ENCODE assay signal across 8 cellular contexts in the genomic region with DNA sequence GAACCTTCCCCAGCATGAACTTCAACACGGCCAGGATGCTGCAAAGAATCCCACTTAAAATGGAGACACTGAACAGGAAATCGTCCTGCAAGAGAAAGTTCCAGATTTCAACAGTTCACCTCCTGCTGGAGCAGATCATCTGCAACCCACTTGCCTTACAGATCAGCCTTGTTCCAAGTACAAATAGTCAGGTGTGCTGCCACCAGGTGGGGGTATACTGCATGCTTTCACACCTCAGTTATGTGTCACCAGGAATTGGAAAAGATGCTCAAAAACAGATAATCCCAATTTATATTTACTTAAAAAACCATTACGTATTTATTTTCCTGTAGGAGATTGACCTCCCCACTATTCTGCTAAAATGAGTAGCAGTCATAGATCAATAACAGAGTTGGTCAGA.
DNase-seq lines count a peak whose midpoint lies in the region; ATAC-seq and TF ChIP-seq lines count a peak whose summit lies in the region.

No MANE protein-coding gene starts in this region.

- H3K4me1 Mint-ChIP-seq in activated naive CD4-positive, alpha-beta T cell treated with anti-CD3 and anti-CD28 coated beads, Interleukin-2, amount 10 ng/mL, durations not matched to agents 7 days and 5 days, result no peaks in the 10 kb centered on the region

- peak; percentile 42 for TF ChIP-seq CTCF in liver (IDR thresholded peaks at IDR 0.05; ENCODE audit: low read depth, low read length, missing input control)
- TF ChIP-seq CTCF in ovary (IDR thresholded peaks at IDR 0.05), result no peak

- intact Hi-C loops in ovary (cut with DNase I), result loop anchor here in 1 of 4 donors (10.0 kb wide), 1 partner anchor 409 kb away; no protein-coding TSS in a partner anchor

- H3K9ac ChIP-seq in liver (ENCODE audit: low read depth in 1 of 2, low read length in 2 of 2), result no peak overlapping the region

- CTCF ChIA-PET in activated naive CD4-positive, alpha-beta T cell treated with anti-CD3 and anti-CD28 coated beads, Interleukin-2, amount 10 ng/mL, durations not matched to agents 7 days and 5 days (lab: Charles Lee), result no interaction called here

- TF ChIP-seq RAD21 in liver (IDR thresholded peaks at IDR 0.05), result peak; percentile 74 to 77

- no peak overlapping the region for H3K27ac ChIP-seq in liver (ENCODE audit: low read depth in 1 of 2, low read length in 2 of 2)
- H3K27ac ChIP-seq in ovary, result no peak overlapping the region

- TF ChIP-seq POLR2A in ovary (IDR thresholded peaks at IDR 0.05), result no peak

- H3K9me3 ChIP-seq in liver (ENCODE audit: control insufficient read depth in 4 of 4, low read length in 3 of 4) (no peaks in the 10 kb centered on the region), ovary (no peaks in the 10 kb centered on the region)

- H3K4me3 ChIP-seq in liver (ENCODE audit: low read depth in 1 of 3, low read length in 3 of 3) (no peak overlapping the region), ovary (no peak overlapping the region)

- no peaks in the 10 kb centered on the region for H3K27me3 ChIP-seq in liver (ENCODE audit: control insufficient read depth in 4 of 4, insufficient read depth in 4 of 4, low read length in 3 of 4)
- H3K27me3 ChIP-seq in ovary, result no peaks in the 10 kb centered on the region

- no peaks in the 10 kb centered on the region for H3K9me3 Mint-ChIP-seq in activated naive CD4-positive, alpha-beta T cell treated with anti-CD3 and anti-CD28 coated beads, Interleukin-2, amount 10 ng/mL, durations not matched to agents 7 days and 5 days

- H3K4me1 ChIP-seq in liver (ENCODE audit: control insufficient read depth in 4 of 4, insufficient read depth in 4 of 4, low read length in 3 of 4), result no peaks in the 10 kb centered on the region
- no peaks in the 10 kb centered on the region for H3K4me1 ChIP-seq in ovary (ENCODE audit: insufficient read depth)

- H3K27ac Mint-ChIP-seq in activated naive CD4-positive, alpha-beta T cell treated with anti-CD3 and anti-CD28 coated beads, Interleukin-2, amount 10 ng/mL, durations not matched to agents 7 days and 5 days, result no peak overlapping the region

- ATAC-seq in GM18858 (IDR thresholded peaks at IDR 0.05; ENCODE audit: unreplicated experiment) (peak; percentile 46), HG03159 (IDR thresholded peaks at IDR 0.05; ENCODE audit: unreplicated experiment) (no peak)

- TF ChIP-seq EP300 in ovary (IDR thresholded peaks at IDR 0.05), result no peak

- no peaks in the 10 kb centered on the region for H3K27me3 Mint-ChIP-seq in activated naive CD4-positive, alpha-beta T cell treated with anti-CD3 and anti-CD28 coated beads, Interleukin-2, amount 10 ng/mL, durations not matched to agents 7 days and 5 days

- H3K36me3 ChIP-seq in liver (ENCODE audit: control insufficient read depth in 4 of 4, insufficient read depth in 3 of 4, low read depth in 1 of 4, low read length in 3 of 4), result no peaks in the 10 kb centered on the region
- H3K36me3 ChIP-seq in ovary, result no peaks in the 10 kb centered on the region

- no peaks in the 10 kb centered on the region for H3K36me3 Mint-ChIP-seq in activated naive CD4-positive, alpha-beta T cell treated with anti-CD3 and anti-CD28 coated beads, Interleukin-2, amount 10 ng/mL, durations not matched to agents 7 days and 5 days

- WGBS in liver, result 47% methylated on average over 3 of the region's 3 CpGs
- 53 to 69% (median 60%) methylated on average over 3 of the region's 3 CpGs for WGBS in ovary, 3 donors

- no peak overlapping the region for H3K4me3 Mint-ChIP-seq in activated naive CD4-positive, alpha-beta T cell treated with anti-CD3 and anti-CD28 coated beads, Interleukin-2, amount 10 ng/mL, durations not matched to agents 7 days and 5 days

- in situ Hi-C loops in ACHN (cut with HindIII; ENCODE audit: low pct_ligation_motif_present, low pct_unique_long_range_greater_than_20kb, low sequenced_read_pairs), result loop anchor here (25.0 kb wide), 1 partner anchor 421 kb away; no protein-coding TSS in a partner anchor

- DNase-seq in ACHN, result peak; percentile 51
- DNase-seq in NCI-H226, result peak; percentile 9
- peak; percentile 57 for DNase-seq in activated naive CD4-positive, alpha-beta T cell treated with anti-CD3 and anti-CD28 coated beads, Interleukin-2, amount 10 ng/mL, durations not matched to agents 7 days and 5 days
- no peak for DNase-seq in hippocampal formation (lab: John Stamatoyannopoulos, UW)
- DNase-seq in ovary, result no peak

TF ChIP-seq in liver, 16 proteins besides CTCF, POLR2A, EP300 and RAD21:
- TF ChIP-seq JUND (IDR thresholded peaks at IDR 0.05) (no peak), SP1 (IDR thresholded peaks at IDR 0.05) (no peak), TAF1 (conservative IDR thresholded peaks at IDR 0.05) (no peak), HNF4A (conservative IDR thresholded peaks at IDR 0.05) (no peak), RXRA (IDR thresholded peaks at IDR 0.05) (no peak), YY1 (IDR thresholded peaks at IDR 0.05) (no peak), FOXA1 (IDR thresholded peaks at IDR 0.05) (no peak), FOXA2 (IDR thresholded peaks at IDR 0.05) (no peak), HNF4G (IDR thresholded peaks at IDR 0.05) (no peak), GABPA (IDR thresholded peaks at IDR 0.05 in 1 of 2, conservative IDR thresholded peaks at IDR 0.05 in 1 of 2) (no peak)
- TF ChIP-seq, protein P1, sequence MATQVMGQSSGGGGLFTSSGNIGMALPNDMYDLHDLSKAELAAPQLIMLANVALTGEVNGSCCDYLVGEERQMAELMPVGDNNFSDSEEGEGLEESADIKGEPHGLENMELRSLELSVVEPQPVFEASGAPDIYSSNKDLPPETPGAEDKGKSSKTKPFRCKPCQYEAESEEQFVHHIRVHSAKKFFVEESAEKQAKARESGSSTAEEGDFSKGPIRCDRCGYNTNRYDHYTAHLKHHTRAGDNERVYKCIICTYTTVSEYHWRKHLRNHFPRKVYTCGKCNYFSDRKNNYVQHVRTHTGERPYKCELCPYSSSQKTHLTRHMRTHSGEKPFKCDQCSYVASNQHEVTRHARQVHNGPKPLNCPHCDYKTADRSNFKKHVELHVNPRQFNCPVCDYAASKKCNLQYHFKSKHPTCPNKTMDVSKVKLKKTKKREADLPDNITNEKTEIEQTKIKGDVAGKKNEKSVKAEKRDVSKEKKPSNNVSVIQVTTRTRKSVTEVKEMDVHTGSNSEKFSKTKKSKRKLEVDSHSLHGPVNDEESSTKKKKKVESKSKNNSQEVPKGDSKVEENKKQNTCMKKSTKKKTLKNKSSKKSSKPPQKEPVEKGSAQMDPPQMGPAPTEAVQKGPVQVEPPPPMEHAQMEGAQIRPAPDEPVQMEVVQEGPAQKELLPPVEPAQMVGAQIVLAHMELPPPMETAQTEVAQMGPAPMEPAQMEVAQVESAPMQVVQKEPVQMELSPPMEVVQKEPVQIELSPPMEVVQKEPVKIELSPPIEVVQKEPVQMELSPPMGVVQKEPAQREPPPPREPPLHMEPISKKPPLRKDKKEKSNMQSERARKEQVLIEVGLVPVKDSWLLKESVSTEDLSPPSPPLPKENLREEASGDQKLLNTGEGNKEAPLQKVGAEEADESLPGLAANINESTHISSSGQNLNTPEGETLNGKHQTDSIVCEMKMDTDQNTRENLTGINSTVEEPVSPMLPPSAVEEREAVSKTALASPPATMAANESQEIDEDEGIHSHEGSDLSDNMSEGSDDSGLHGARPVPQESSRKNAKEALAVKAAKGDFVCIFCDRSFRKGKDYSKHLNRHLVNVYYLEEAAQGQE (IDR thresholded peaks at IDR 0.05), result no peak
- TF ChIP-seq, protein P2, sequence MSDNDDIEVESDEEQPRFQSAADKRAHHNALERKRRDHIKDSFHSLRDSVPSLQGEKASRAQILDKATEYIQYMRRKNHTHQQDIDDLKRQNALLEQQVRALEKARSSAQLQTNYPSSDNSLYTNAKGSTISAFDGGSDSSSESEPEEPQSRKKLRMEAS (IDR thresholded peaks at IDR 0.05), result no peak

Comparison
In these comparisons a context has a peak if more than half of its experiments do, and no peak if none do; other contexts are left out.
1. DNase-seq: peak in ACHN (single experiment), NCI-H226 (single experiment) and activated naive CD4-positive, alpha-beta T cell treated with anti-CD3 and anti-CD28 coated beads, Interleukin-2, amount 10 ng/mL, durations not matched to agents 7 days and 5 days (single experiment); none in hippocampal formation (0 of 2) and ovary (0 of 5).